Comparison of ENCODE assay signal across 1 cellular context in the genomic region with DNA sequence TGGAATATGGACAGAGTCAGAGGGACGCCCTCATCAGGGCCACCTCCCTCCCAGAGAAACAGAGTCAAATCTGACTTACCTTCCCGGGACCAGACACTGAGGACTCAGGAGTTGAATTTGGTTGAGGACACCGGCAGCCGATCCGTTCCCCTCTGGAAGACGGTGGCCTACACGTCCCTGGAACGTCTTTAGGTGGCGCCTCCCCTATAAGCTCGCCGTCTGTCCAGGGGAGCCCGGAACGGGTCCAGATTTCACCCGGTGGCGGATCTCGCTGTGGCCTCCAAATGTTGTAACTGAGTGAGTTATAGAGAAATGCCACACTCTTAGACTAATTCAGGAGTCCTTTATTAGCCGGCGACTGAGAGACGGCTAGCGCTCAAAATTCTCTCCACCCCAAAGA.
TF ChIP-seq lines count a peak whose summit lies in the region.

No MANE protein-coding gene starts in this region.

TF ChIP-seq in IMR-90, 13 proteins besides CTCF, POLR2A, EP300 and RAD21:
- TF ChIP-seq RFX5 (IDR thresholded peaks at IDR 0.05; ENCODE audit: low read depth, low read length) = no peak
- TF ChIP-seq MAZ (IDR thresholded peaks at IDR 0.05; ENCODE audit: borderline replicate concordance, low read depth, low read length) = no peak
- no peak for TF ChIP-seq MAFK (IDR thresholded peaks at IDR 0.05; ENCODE audit: low read depth, low read length)
- no peak for TF ChIP-seq NFE2L2 (IDR thresholded peaks at IDR 0.05; ENCODE audit: low read depth, low read length)
- TF ChIP-seq FOS (IDR thresholded peaks at IDR 0.05; ENCODE audit: low read depth, low read length) = no peak
- TF ChIP-seq CEBPB (IDR thresholded peaks at IDR 0.05; ENCODE audit: low read depth, low read length) = no peak
- TF ChIP-seq RCOR1 (IDR thresholded peaks at IDR 0.05; ENCODE audit: insufficient replicate concordance, low read length) = no peak
- TF ChIP-seq, protein P1, sequence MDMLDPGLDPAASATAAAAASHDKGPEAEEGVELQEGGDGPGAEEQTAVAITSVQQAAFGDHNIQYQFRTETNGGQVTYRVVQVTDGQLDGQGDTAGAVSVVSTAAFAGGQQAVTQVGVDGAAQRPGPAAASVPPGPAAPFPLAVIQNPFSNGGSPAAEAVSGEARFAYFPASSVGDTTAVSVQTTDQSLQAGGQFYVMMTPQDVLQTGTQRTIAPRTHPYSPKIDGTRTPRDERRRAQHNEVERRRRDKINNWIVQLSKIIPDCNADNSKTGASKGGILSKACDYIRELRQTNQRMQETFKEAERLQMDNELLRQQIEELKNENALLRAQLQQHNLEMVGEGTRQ (IDR thresholded peaks at IDR 0.05; ENCODE audit: low read depth, low read length) = no peak
- TF ChIP-seq BHLHE40 (IDR thresholded peaks at IDR 0.05; ENCODE audit: low read depth, low read length) = no peak
- TF ChIP-seq, protein P2, sequence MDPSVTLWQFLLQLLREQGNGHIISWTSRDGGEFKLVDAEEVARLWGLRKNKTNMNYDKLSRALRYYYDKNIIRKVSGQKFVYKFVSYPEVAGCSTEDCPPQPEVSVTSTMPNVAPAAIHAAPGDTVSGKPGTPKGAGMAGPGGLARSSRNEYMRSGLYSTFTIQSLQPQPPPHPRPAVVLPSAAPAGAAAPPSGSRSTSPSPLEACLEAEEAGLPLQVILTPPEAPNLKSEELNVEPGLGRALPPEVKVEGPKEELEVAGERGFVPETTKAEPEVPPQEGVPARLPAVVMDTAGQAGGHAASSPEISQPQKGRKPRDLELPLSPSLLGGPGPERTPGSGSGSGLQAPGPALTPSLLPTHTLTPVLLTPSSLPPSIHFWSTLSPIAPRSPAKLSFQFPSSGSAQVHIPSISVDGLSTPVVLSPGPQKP (IDR thresholded peaks at IDR 0.05; ENCODE audit: borderline replicate concordance, low read depth, low read length) = no peak
